Comparison of ENCODE assay signal across 8 cellular contexts in the genomic region with DNA sequence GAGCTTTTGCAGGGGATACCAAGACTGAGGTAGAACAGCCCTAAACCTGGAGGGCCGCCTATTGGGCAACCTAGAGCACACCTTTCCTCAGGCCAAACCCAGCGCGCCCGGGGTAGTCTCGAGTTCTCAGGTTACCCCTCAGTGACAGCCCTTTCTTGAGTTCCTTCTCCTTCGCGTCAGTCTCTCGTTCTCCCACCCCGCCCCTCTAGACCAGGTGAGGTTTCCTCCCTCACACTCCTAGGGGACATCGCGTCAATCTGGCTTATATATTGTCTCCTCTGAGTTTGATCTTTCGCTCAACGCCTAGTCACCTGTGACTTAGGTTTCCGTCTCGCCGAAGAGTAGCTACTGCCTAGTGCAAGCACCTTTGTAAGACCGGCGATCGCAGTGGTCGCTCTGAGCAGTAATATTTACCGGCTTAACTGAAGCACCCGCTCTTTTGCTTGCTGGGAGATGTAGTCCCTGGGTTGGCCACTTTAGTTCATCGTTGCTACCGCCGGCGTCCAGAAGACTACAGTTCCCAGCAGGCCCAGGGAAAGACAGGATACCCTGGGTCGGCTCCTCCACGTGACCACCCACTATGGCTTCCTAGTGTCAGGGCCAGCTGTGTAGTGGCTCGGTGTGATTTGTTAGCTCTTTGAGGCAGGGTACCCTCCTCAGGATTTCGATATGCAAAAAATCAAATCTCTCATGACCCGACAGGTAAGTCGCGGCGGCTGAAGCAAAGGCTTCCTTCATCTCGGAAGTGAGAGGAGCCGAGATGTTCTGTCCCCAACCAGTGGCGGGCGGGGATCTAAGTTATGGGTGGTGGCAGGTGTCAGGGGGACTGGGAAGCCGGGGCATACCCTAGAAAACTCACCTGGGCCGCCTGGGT. TPM values are rescaled to one million over a fixed set of nuclear protein-coding genes. Genes with fewer than 3 reads are reported as not detected.
DNase-seq lines count a peak whose midpoint lies in the region; ATAC-seq and TF ChIP-seq lines count a peak whose summit lies in the region.

A gene with protein sequence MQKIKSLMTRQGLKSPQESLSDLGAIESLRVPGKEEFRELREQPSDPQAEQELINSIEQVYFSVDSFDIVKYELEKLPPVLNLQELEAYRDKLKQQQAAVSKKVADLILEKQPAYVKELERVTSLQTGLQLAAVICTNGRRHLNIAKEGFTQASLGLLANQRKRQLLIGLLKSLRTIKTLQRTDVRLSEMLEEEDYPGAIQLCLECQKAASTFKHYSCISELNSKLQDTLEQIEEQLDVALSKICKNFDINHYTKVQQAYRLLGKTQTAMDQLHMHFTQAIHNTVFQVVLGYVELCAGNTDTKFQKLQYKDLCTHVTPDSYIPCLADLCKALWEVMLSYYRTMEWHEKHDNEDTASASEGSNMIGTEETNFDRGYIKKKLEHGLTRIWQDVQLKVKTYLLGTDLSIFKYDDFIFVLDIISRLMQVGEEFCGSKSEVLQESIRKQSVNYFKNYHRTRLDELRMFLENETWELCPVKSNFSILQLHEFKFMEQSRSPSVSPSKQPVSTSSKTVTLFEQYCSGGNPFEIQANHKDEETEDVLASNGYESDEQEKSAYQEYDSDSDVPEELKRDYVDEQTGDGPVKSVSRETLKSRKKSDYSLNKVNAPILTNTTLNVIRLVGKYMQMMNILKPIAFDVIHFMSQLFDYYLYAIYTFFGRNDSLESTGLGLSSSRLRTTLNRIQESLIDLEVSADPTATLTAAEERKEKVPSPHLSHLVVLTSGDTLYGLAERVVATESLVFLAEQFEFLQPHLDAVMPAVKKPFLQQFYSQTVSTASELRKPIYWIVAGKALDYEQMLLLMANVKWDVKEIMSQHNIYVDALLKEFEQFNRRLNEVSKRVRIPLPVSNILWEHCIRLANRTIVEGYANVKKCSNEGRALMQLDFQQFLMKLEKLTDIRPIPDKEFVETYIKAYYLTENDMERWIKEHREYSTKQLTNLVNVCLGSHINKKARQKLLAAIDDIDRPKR (plus strand): TSS at position 568 of the 874 bp plus-strand sequence. CDS start 102 bp downstream, at position 670.

- H3K36me3 ChIP-seq in cardiac muscle cell = no peaks in the 10 kb centered on the region
- H3K36me3 ChIP-seq in parathyroid adenoma (ENCODE audit: control insufficient read depth, insufficient read depth, low read length) = no peaks in the 10 kb centered on the region
- no peaks in the 10 kb centered on the region for H3K36me3 ChIP-seq in tibial nerve

- H2AFZ ChIP-seq in parathyroid adenoma = peak within 1 kb of the TSS; percentile 96

- 0 to 1% methylated on average over 32 to 39 of the region's 40 CpGs for WGBS in tibial nerve, 2 donors

- TF ChIP-seq EP300 in tibial nerve (IDR thresholded peaks at IDR 0.05) = peak in 1 of 2 donors; percentile 78

- peak; percentile 99 for ATAC-seq in HG02763 (IDR thresholded peaks at IDR 0.05; ENCODE audit: unreplicated experiment)
- peak; percentile 100 for ATAC-seq in activated naive CD8-positive, alpha-beta T cell treated with anti-CD3 and anti-CD28 coated beads, Interleukin-2, amount 50 U/mL, for 24 hours

- no peaks in the 10 kb centered on the region for H3K36me3 Mint-ChIP-seq in activated naive CD8-positive, alpha-beta T cell treated with anti-CD3 and anti-CD28 coated beads, Interleukin-2, amount 50 U/mL, for 24 hours (ENCODE audit: low read depth)

- no peak for TF ChIP-seq CTCF in GM12865 (IDR thresholded peaks at IDR 0.05; ENCODE audit: insufficient read depth, low read depth, low read length, missing control alignments)
- no peak for TF ChIP-seq CTCF in cardiac muscle cell (IDR thresholded peaks at IDR 0.05; ENCODE audit: low read depth, low read length)
- no peak for TF ChIP-seq CTCF in parathyroid adenoma (IDR thresholded peaks at IDR 0.05)
- peak in 3 of 5 experiments; percentile 13 to 57 (median 31) for TF ChIP-seq CTCF in tibial nerve (IDR thresholded peaks at IDR 0.05)

- H3K27me3 Mint-ChIP-seq in activated naive CD8-positive, alpha-beta T cell treated with anti-CD3 and anti-CD28 coated beads, Interleukin-2, amount 50 U/mL, for 24 hours = no peaks in the 10 kb centered on the region

- H3K4me2 ChIP-seq in parathyroid adenoma (ENCODE audit: low read length) = peak within 1 kb of the TSS; percentile 69

- H3K9me3 ChIP-seq in cardiac muscle cell (ENCODE audit: low read depth) = no peaks in the 10 kb centered on the region
- H3K9me3 ChIP-seq in parathyroid adenoma (ENCODE audit: control insufficient read depth, low read length) = no peaks in the 10 kb centered on the region
- H3K9me3 ChIP-seq in tibial nerve = no peaks in the 10 kb centered on the region

- peaks cover 6% of the 10 kb centered on the region for H3K4me1 ChIP-seq in cardiac muscle cell (ENCODE audit: low read depth)
- H3K4me1 ChIP-seq in parathyroid adenoma = no peaks in the 10 kb centered on the region
- peaks cover 0 to 37% (median 8%) of the 10 kb centered on the region in 4 donors for H3K4me1 ChIP-seq in tibial nerve

- peak within 1 kb of the TSS; percentile 90 for H3K4me3 ChIP-seq in GM12865 (ENCODE audit: low read depth, low read length)
- H3K4me3 ChIP-seq in cardiac muscle cell = peak within 1 kb of the TSS; percentile 93
- H3K4me3 ChIP-seq in parathyroid adenoma (ENCODE audit: low read depth, low read length) = peak within 1 kb of the TSS; percentile 86
- H3K4me3 ChIP-seq in tibial nerve = peak within 1 kb of the TSS; percentile 46 to 61 (median 58)

- no peaks in the 10 kb centered on the region for H3K9me3 Mint-ChIP-seq in activated naive CD8-positive, alpha-beta T cell treated with anti-CD3 and anti-CD28 coated beads, Interleukin-2, amount 50 U/mL, for 24 hours

- peak in 1 of 2 donors; percentile 12 for TF ChIP-seq POLR2A in tibial nerve (IDR thresholded peaks at IDR 0.05)

- peak within 1 kb of the TSS; percentile 34 for H3K9ac ChIP-seq in parathyroid adenoma

- DNase-seq in GM12865 (ENCODE audit: low read depth) (peak; percentile 97), NCI-H1417 treated with DMSO at 0.1 percent for 48 hours (lab: John Stamatoyannopoulos, UW) (peak; percentile 93), SW480 (ENCODE audit: low spot score) (peak; percentile 100), cardiac muscle cell (ENCODE audit: low read depth in 1 of 2, low spot score in 1 of 2) (peak; percentile 96 to 97), tibial nerve (ENCODE audit: low spot score in 2 of 2) (peak; percentile 84 to 95)
- peak; percentile 82 for DNase-seq in activated naive CD8-positive, alpha-beta T cell treated with anti-CD3 and anti-CD28 coated beads, Interleukin-2, amount 50 U/mL, for 24 hours

- H3K27ac ChIP-seq in cardiac muscle cell (peak within 1 kb of the TSS; percentile 71), parathyroid adenoma (peak within 1 kb of the TSS; percentile 89), tibial nerve (peak within 1 kb of the TSS in 2 of 4 donors; percentile 47 to 74)

- H3K4me3 Mint-ChIP-seq in activated naive CD8-positive, alpha-beta T cell treated with anti-CD3 and anti-CD28 coated beads, Interleukin-2, amount 50 U/mL, for 24 hours = peak within 1 kb of the TSS; percentile 92

- H3K79me2 ChIP-seq in parathyroid adenoma = peaks cover 22% of the 10 kb centered on the region

- peak within 1 kb of the TSS; percentile 88 for H3K27ac Mint-ChIP-seq in activated naive CD8-positive, alpha-beta T cell treated with anti-CD3 and anti-CD28 coated beads, Interleukin-2, amount 50 U/mL, for 24 hours

- peaks cover 13% of the 10 kb centered on the region for H3K4me1 Mint-ChIP-seq in activated naive CD8-positive, alpha-beta T cell treated with anti-CD3 and anti-CD28 coated beads, Interleukin-2, amount 50 U/mL, for 24 hours

- H3K27me3 ChIP-seq in cardiac muscle cell (peaks cover 3% of the 10 kb centered on the region), parathyroid adenoma (ENCODE audit: control insufficient read depth, insufficient read depth, low read length) (no peaks in the 10 kb centered on the region), tibial nerve (no peaks in the 10 kb centered on the region)

RNA-seq across cellular contexts. Expression of the gene that starts here (rescaled TPM):
- total RNA-seq in cardiac muscle cell = 15.6 and 22.2 TPM in 2 replicates
- polyA plus RNA-seq in cardiac muscle cell = 10.0 and 14.9 TPM in 2 replicates
- 10 to 100 TPM; 24.6 to 56.8 (median 29.0) TPM for total RNA-seq in tibial nerve

Comparison
In these comparisons a context has a peak if more than half of its experiments do, and no peak if none do; other contexts are left out.
1. CTCF ChIP-seq: peak in tibial nerve (3 of 5); none in GM12865 (single experiment), cardiac muscle cell (single experiment) and parathyroid adenoma (single experiment).
2. Peak in every context shown above with its lines, with median percentiles within 50 percentile points of each other: DNase-seq and H3K4me3 ChIP-seq.